In genomic region chr6:217048-217659, GRCh38 we compare ENCODE assay signal across 8 cellular contexts.
DNase-seq lines count a peak whose midpoint lies in the region; TF ChIP-seq lines count a peak whose summit lies in the region.

No MANE protein-coding gene starts in this region.

- H3K4me1 Mint-ChIP-seq in glutamatergic neuron (ENCODE audit: low read depth, unreplicated experiment): no peaks in the 10 kb centered on the region

- H3K4me3 Mint-ChIP-seq in glutamatergic neuron (ENCODE audit: unreplicated experiment): no peak overlapping the region

- no peaks in the 10 kb centered on the region for H3K9me3 ChIP-seq in tibial artery

- H3K4me3 ChIP-seq in WI38 (ENCODE audit: low read depth, low read length): no peak overlapping the region
- no peak overlapping the region for H3K4me3 ChIP-seq in tibial artery

- peaks cover 2% of the 10 kb centered on the region for H3K9me3 Mint-ChIP-seq in glutamatergic neuron (ENCODE audit: unreplicated experiment)

- TF ChIP-seq CTCF in WI38 (IDR thresholded peaks at IDR 0.05; ENCODE audit: low read depth, low read length): peak; percentile 63
- peak; percentile 70 for TF ChIP-seq CTCF in glutamatergic neuron (IDR thresholded peaks at IDR 0.05; ENCODE audit: partially characterized antibody, unreplicated experiment)
- TF ChIP-seq CTCF in tibial artery (IDR thresholded peaks at IDR 0.05): peak; percentile 27 to 30

- DNase-seq in activated T-cell treated with anti-CD3 and anti-CD28 coated beads, Interleukin-2, amount 50 U/mL, for 1 hour: peak; percentile 44
- no peak for DNase-seq in activated T-cell treated with anti-CD3 and anti-CD28 coated beads for 4 hours
- peak; percentile 65 for DNase-seq in glutamatergic neuron
- no peak for DNase-seq in tibial artery
- no peak for DNase-seq in NCI-H2029 treated with DMSO at 0.1 percent for 48 hours (lab: John Stamatoyannopoulos, UW)
- no peak for DNase-seq in NCI-H2196 (lab: John Stamatoyannopoulos, UW; ENCODE audit: unreplicated experiment)
- no peak for DNase-seq in NOMO-1 treated with dmso at 0.1 percent for 144 hours (lab: John Stamatoyannopoulos, UW; ENCODE audit: unreplicated experiment)

- intact Hi-C loops in tibial artery (cut with DNase I; ENCODE audit: low total_unique reads): no loop called here

- no peaks in the 10 kb centered on the region for H3K36me3 ChIP-seq in tibial artery

- no peaks in the 10 kb centered on the region for H3K27me3 Mint-ChIP-seq in glutamatergic neuron (ENCODE audit: unreplicated experiment)

- H3K4me1 ChIP-seq in tibial artery: no peaks in the 10 kb centered on the region

- peaks cover 0 to 29% of the 10 kb centered on the region in 2 donors for H3K27me3 ChIP-seq in tibial artery

- H3K36me3 Mint-ChIP-seq in glutamatergic neuron (ENCODE audit: unreplicated experiment): peaks cover 12% of the 10 kb centered on the region

- no peak overlapping the region for H3K27ac ChIP-seq in tibial artery

- no peak overlapping the region for H3K27ac Mint-ChIP-seq in glutamatergic neuron (ENCODE audit: unreplicated experiment)

Comparison
In these comparisons a context has a peak if more than half of its experiments do, and no peak if none do; other contexts are left out.
1. DNase-seq: peak in activated T-cell treated with anti-CD3 and anti-CD28 coated beads, Interleukin-2, amount 50 U/mL, for 1 hour (single experiment) and glutamatergic neuron (single experiment); none in activated T-cell treated with anti-CD3 and anti-CD28 coated beads for 4 hours (single experiment), tibial artery (0 of 2), NCI-H2029 treated with DMSO at 0.1 percent for 48 hours (single experiment), NCI-H2196 (single experiment) and NOMO-1 treated with dmso at 0.1 percent for 144 hours (single experiment).
2. Peak in every context shown above with its lines, with median percentiles within 50 percentile points of each other: CTCF ChIP-seq.